In the genomic region with DNA sequence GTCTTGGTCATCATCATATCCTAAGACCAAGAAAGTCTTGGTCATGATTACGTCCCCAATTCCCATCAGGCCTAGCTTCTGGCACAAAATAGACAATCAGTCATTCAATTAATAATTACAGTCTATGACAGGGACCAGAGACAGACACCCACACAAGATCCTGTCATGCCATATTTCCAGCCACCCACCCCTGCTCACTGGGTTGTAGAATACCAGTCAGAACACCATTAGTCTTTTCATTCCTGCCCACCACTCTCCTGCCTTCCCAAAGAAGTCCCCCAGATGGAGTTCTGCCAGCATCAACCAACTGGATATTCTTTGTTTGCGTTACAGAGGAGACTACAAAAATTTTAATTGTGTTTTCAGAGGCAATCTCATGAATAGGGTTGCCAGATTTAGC, we compare ENCODE assay signal across 7 cellular contexts.
"Had no signal": no experiment of that assay in that cellular context is flagged by ENCODE, and none has a peak within 500 bp of the region (broad histone marks: within the 10 kb centered on the region; RNA-seq: fewer than 3 reads in every experiment).

No MANE protein-coding gene starts in this region.

- H3K27ac ChIP-seq: GM23248, HL-60 had no signal

- H3K9me3 ChIP-seq: HAP-1 had no signal

- H3K4me3 ChIP-seq: GM23248, HAP-1 had no signal

- DNase-seq: GM23248, GOT3, H7, HFFc6, KBM-7 had no signal

- H3K36me3 ChIP-seq: HAP-1 had no signal

- H3K4me1 ChIP-seq: HAP-1 had no signal
